Comparison of ENCODE assay signal across 9 cellular contexts in genomic region chr1:212457740-212458338, GRCh38. TPM values are rescaled to one million over a fixed set of nuclear protein-coding genes. Genes with fewer than 3 reads are reported as not detected.
DNase-seq lines count a peak whose midpoint lies in the region; ATAC-seq and TF ChIP-seq lines count a peak whose summit lies in the region.
"Had no signal": no experiment of that assay in that cellular context is flagged by ENCODE, and none has a peak within 500 bp of the region (broad histone marks: within the 10 kb centered on the region; RNA-seq: fewer than 3 reads in every experiment).

No MANE protein-coding gene starts in this region.

- H3K27me3 ChIP-seq in prostate gland (replicated peaks; ENCODE audit: insufficient read depth): no peaks in the 10 kb centered on the region

- no peaks in the 10 kb centered on the region for H3K4me1 ChIP-seq in prostate gland (replicated peaks)

- TF ChIP-seq CTCF in GM12865 (IDR thresholded peaks at IDR 0.05; ENCODE audit: insufficient read depth, low read depth, low read length, missing control alignments): peak; percentile 59
- peak in 1 of 4 experiments; percentile 52 for TF ChIP-seq CTCF in prostate gland (IDR thresholded peaks at IDR 0.05)

- 56% methylated on average over 8 of the region's 8 CpGs for WGBS in prostate gland

- DNase-seq in 8988T: peak; percentile 57
- DNase-seq in GM12865 (ENCODE audit: low read depth): peak; percentile 73
- DNase-seq in NCI-H524 treated with DMSO at 0.1 percent for 48 hours (lab: John Stamatoyannopoulos, UW): peak; percentile 38
- peak; percentile 76 to 82 for DNase-seq in activated CD4-positive, alpha-beta T cell treated with anti-CD3 and anti-CD28 coated beads, Interleukin-2, amount 50 U/mL, for 48 hours
- DNase-seq in erythroblast (lab: John Stamatoyannopoulos, UW): peak; percentile 64 to 81
- DNase-seq in pons (ENCODE audit: low spot score): peak; percentile 69
- DNase-seq in prostate gland (ENCODE audit: low spot score): no peak
- DNase-seq: left cardiac atrium had no signal

- intact Hi-C loops in prostate gland (cut with DNase I): loop anchor here (2.0 to 10.0 kb wide), 2 partner anchors 163 to 387 kb away; no protein-coding TSS in a partner anchor

- no peaks in the 10 kb centered on the region for H3K36me3 ChIP-seq in prostate gland

- ATAC-seq in GM19463 (IDR thresholded peaks at IDR 0.05; ENCODE audit: unreplicated experiment): no peak

- H3K27ac ChIP-seq in prostate gland: no peak overlapping the region

- no peak overlapping the region for H3K4me3 ChIP-seq in GM12865 (ENCODE audit: low read depth, low read length)
- H3K4me3 ChIP-seq in prostate gland: no peak overlapping the region

- no peaks in the 10 kb centered on the region for H3K9me3 ChIP-seq in prostate gland

- TF ChIP-seq POLR2A in erythroblast (IDR thresholded peaks at IDR 0.05; ENCODE audit: low read length): no peak
- TF ChIP-seq POLR2A in prostate gland (IDR thresholded peaks at IDR 0.05): no peak

RNA-seq across cellular contexts. Expression of gene NENF, which starts 25.1 kb away (rescaled TPM):
- 100 to 1,000 TPM in 1 of 2 donors, 10 to 100 TPM in 1; 83.2 to 277 TPM for total RNA-seq in prostate gland

RNA-seq across cellular contexts. Expression of gene PACC1, which starts 43.2 kb away (rescaled TPM):
- total RNA-seq in prostate gland: 1 to 10 TPM; 5.6 to 6.4 TPM
